ENCODE assay signal across 8 cellular contexts in genomic region chr19:45179848-45180370, GRCh38. TPM values are rescaled to one million over a fixed set of nuclear protein-coding genes. Genes with fewer than 3 reads are reported as not detected.
DNase-seq lines count a peak whose midpoint lies in the region; ATAC-seq and TF ChIP-seq lines count a peak whose summit lies in the region.

No MANE protein-coding gene starts in this region.

- H3K27ac ChIP-seq in body of pancreas (peak overlapping the region; percentile 66 to 93 (median 82)), mesenchymal stem cell (ENCODE audit: low read length, poor library complexity, severe bottlenecking) (no peak overlapping the region), upper lobe of left lung (peak overlapping the region; percentile 90 to 95 (median 92)), SJCRH30 (no peak overlapping the region)

- peak overlapping the region; percentile 7 for H4K8ac ChIP-seq in mesenchymal stem cell (ENCODE audit: low read length)

- no peak for TF ChIP-seq EP300 in upper lobe of left lung (IDR thresholded peaks at IDR 0.05)

- peak overlapping the region in 1 of 2 experiments; percentile 87 for H3K18ac ChIP-seq in mesenchymal stem cell (ENCODE audit: low read depth in 1 of 2, low read length in 2 of 2)

- peak overlapping the region; percentile 27 to 83 for H3K4ac ChIP-seq in mesenchymal stem cell (ENCODE audit: low read depth in 1 of 2, low read length in 2 of 2)

- H2BK15ac ChIP-seq in mesenchymal stem cell (ENCODE audit: low read depth, poor library complexity, severe bottlenecking) = no peak overlapping the region

- H3K79me1 ChIP-seq in mesenchymal stem cell (replicated peaks; ENCODE audit: low read length, poor library complexity, severe bottlenecking) = peaks cover 27% of the 10 kb centered on the region

- H3K4me2 ChIP-seq in mesenchymal stem cell (ENCODE audit: low read length, poor library complexity, severe bottlenecking) = peak overlapping the region; percentile 94

- H3K9me3 ChIP-seq in body of pancreas (no peaks in the 10 kb centered on the region), mesenchymal stem cell (ENCODE audit: control insufficient read depth, low read length) (no peaks in the 10 kb centered on the region), upper lobe of left lung (no peaks in the 10 kb centered on the region), SJCRH30 (replicated peaks) (no peaks in the 10 kb centered on the region)

- H3K27me3 Mint-ChIP-seq in activated naive CD4-positive, alpha-beta T cell treated with anti-CD3 and anti-CD28 coated beads, Interleukin-2, amount 10 ng/mL, durations not matched to agents 7 days and 5 days = no peaks in the 10 kb centered on the region

- H3K9me3 Mint-ChIP-seq in activated naive CD4-positive, alpha-beta T cell treated with anti-CD3 and anti-CD28 coated beads, Interleukin-2, amount 10 ng/mL, durations not matched to agents 7 days and 5 days = no peaks in the 10 kb centered on the region

- peak overlapping the region; percentile 80 for H4K91ac ChIP-seq in mesenchymal stem cell (ENCODE audit: low read length)

- WGBS in body of pancreas, 2 donors = 30 to 57% methylated on average over 6 to 14 of the region's 14 CpGs
- WGBS in mesenchymal stem cell = 51% methylated on average over 14 of the region's 14 CpGs
- WGBS in upper lobe of left lung, 2 donors = 34 to 67% methylated on average over 9 to 12 of the region's 14 CpGs

- H2BK12ac ChIP-seq in mesenchymal stem cell (ENCODE audit: low read length in 2 of 2) = no peak overlapping the region

- H2BK120ac ChIP-seq in mesenchymal stem cell (ENCODE audit: low read depth, low read length) = no peak overlapping the region

- no peaks in the 10 kb centered on the region for H3K27me3 ChIP-seq in body of pancreas
- H3K27me3 ChIP-seq in mesenchymal stem cell (ENCODE audit: control insufficient read depth in 1 of 2, insufficient read depth in 1 of 2, low read length in 2 of 2) = no peaks in the 10 kb centered on the region
- no peaks in the 10 kb centered on the region for H3K27me3 ChIP-seq in upper lobe of left lung
- H3K27me3 ChIP-seq in SJCRH30 = no peaks in the 10 kb centered on the region

- H3K4me1 ChIP-seq in body of pancreas (peaks cover 32% of the 10 kb centered on the region), mesenchymal stem cell (ENCODE audit: control insufficient read depth, insufficient read depth, low read depth, low read length) (peaks cover 21% of the 10 kb centered on the region), upper lobe of left lung (peaks cover 28 to 40% (median 31%) of the 10 kb centered on the region in 4 donors), SJCRH30 (no peaks in the 10 kb centered on the region)

- DNase-seq in activated naive CD4-positive, alpha-beta T cell treated with anti-CD3 and anti-CD28 coated beads, Interleukin-2, amount 10 ng/mL, durations not matched to agents 7 days and 5 days = no peak
- no peak for DNase-seq in activated naive CD4-positive, alpha-beta T cell treated with anti-CD3 and anti-CD28 coated beads, Interleukin-2, amount 50 U/mL, for 16 hours
- DNase-seq in body of pancreas (peak in 1 of 4 donors; percentile 26), mesenchymal stem cell (no peak), upper lobe of left lung (no peak), SJCRH30 (no peak), OCI-M2 (lab: John Stamatoyannopoulos, UW; ENCODE audit: unreplicated experiment) (no peak), NCI-H1105 (lab: John Stamatoyannopoulos, UW) (no peak)

- peak overlapping the region; percentile 94 for H3K9ac ChIP-seq in mesenchymal stem cell (ENCODE audit: low read length)

- H3K4me1 Mint-ChIP-seq in activated naive CD4-positive, alpha-beta T cell treated with anti-CD3 and anti-CD28 coated beads, Interleukin-2, amount 10 ng/mL, durations not matched to agents 7 days and 5 days = peaks cover 47% of the 10 kb centered on the region

- peak overlapping the region; percentile 14 for H3K27ac Mint-ChIP-seq in activated naive CD4-positive, alpha-beta T cell treated with anti-CD3 and anti-CD28 coated beads, Interleukin-2, amount 10 ng/mL, durations not matched to agents 7 days and 5 days

- TF ChIP-seq POLR2A in body of pancreas (IDR thresholded peaks at IDR 0.05) = no peak
- TF ChIP-seq POLR2A in upper lobe of left lung (IDR thresholded peaks at IDR 0.05) = no peak

- no peak for TF ChIP-seq CTCF in body of pancreas (IDR thresholded peaks at IDR 0.05)
- no peak for TF ChIP-seq CTCF in upper lobe of left lung (IDR thresholded peaks at IDR 0.05)

- H3K36me3 Mint-ChIP-seq in activated naive CD4-positive, alpha-beta T cell treated with anti-CD3 and anti-CD28 coated beads, Interleukin-2, amount 10 ng/mL, durations not matched to agents 7 days and 5 days = peaks cover 16% of the 10 kb centered on the region

- no peak for ATAC-seq in body of pancreas
- no peak for ATAC-seq in upper lobe of left lung (ENCODE audit: low FRiP score in 2 of 2)

- no peak overlapping the region for H2BK5ac ChIP-seq in mesenchymal stem cell (ENCODE audit: low read depth, low read length, poor library complexity, severe bottlenecking)

- peak overlapping the region; percentile 72 for H3K4me3 Mint-ChIP-seq in activated naive CD4-positive, alpha-beta T cell treated with anti-CD3 and anti-CD28 coated beads, Interleukin-2, amount 10 ng/mL, durations not matched to agents 7 days and 5 days

- H3K23ac ChIP-seq in mesenchymal stem cell (ENCODE audit: low read length in 2 of 2) = peak overlapping the region in 1 of 2 experiments; percentile 98

- H2AFZ ChIP-seq in mesenchymal stem cell (ENCODE audit: low read depth, low read length) = no peak overlapping the region

- CTCF ChIA-PET in activated naive CD4-positive, alpha-beta T cell treated with anti-CD3 and anti-CD28 coated beads, Interleukin-2, amount 10 ng/mL, durations not matched to agents 7 days and 5 days (lab: Charles Lee) = interaction anchor here (1.5 kb wide), 1 partner anchor 7 kb away, joined by 5 read pairs; no protein-coding TSS in a partner anchor

- no peaks in the 10 kb centered on the region for H3K36me3 ChIP-seq in body of pancreas (replicated peaks in 1 of 2; ENCODE audit: insufficient read depth in 1 of 2, low read depth in 2 of 2)
- H3K36me3 ChIP-seq in mesenchymal stem cell (ENCODE audit: control insufficient read depth in 1 of 2, insufficient read depth in 2 of 2, low read depth in 1 of 2, low read length in 2 of 2) = peaks cover 3 to 15% of the 10 kb centered on the region in 2 experiments
- H3K36me3 ChIP-seq in upper lobe of left lung = peaks cover 0 to 4% (median 2%) of the 10 kb centered on the region in 4 donors
- no peaks in the 10 kb centered on the region for H3K36me3 ChIP-seq in SJCRH30

- no peak overlapping the region for H2AK5ac ChIP-seq in mesenchymal stem cell (ENCODE audit: low read length, severe bottlenecking)

- H3K14ac ChIP-seq in mesenchymal stem cell (ENCODE audit: low read length in 2 of 2) = peak overlapping the region in 1 of 2 experiments; percentile 72

- H3K4me3 ChIP-seq in body of pancreas = peak overlapping the region; percentile 51 to 97
- peak overlapping the region; percentile 79 to 99 for H3K4me3 ChIP-seq in mesenchymal stem cell (ENCODE audit: insufficient read depth in 1 of 2, low read depth in 1 of 2, low read length in 2 of 2)
- H3K4me3 ChIP-seq in upper lobe of left lung = peak overlapping the region; percentile 73 to 91 (median 82)
- H3K4me3 ChIP-seq in SJCRH30 = no peak overlapping the region

- intact Hi-C loops in body of pancreas (cut with DNase I) = no loop called here

RNA-seq across cellular contexts. Expression of gene BLOC1S3, which starts 1.3 kb away (rescaled TPM):
- total RNA-seq in body of pancreas (10 to 100 TPM in 1 of 2 donors, 1 to 10 TPM in 1; 4.9 to 12.5 TPM), upper lobe of left lung (10 to 100 TPM in 5 of 6 donors, 1 to 10 TPM in 1; 4.7 to 34.6 (median 18.6) TPM)
- polyA plus RNA-seq in mesenchymal stem cell (2013, experiment 1 of 2) = 12.5 TPM
- 12.4 TPM for polyA plus RNA-seq in mesenchymal stem cell (2013, experiment 2 of 2)
- 2.1 and 2.6 TPM in 2 replicates for total RNA-seq in SJCRH30 (2014; rRNA removed; shearing (Covaris generic))

RNA-seq across cellular contexts. Expression of gene TRAPPC6A, which starts 1.9 kb away (rescaled TPM):
- total RNA-seq in body of pancreas = 1 to 10 TPM in 1 of 2 donors, not detected in 1; 8.3 TPM
- 10.9 TPM for polyA plus RNA-seq in mesenchymal stem cell (2013, experiment 1 of 2)
- 10.7 TPM for polyA plus RNA-seq in mesenchymal stem cell (2013, experiment 2 of 2)
- 10 to 100 TPM; 10.5 to 53.3 (median 23.7) TPM for total RNA-seq in upper lobe of left lung
- total RNA-seq in SJCRH30 (2014; rRNA removed; shearing (Covaris generic)) = 3.0 and 4.7 TPM in 2 replicates

RNA-seq across cellular contexts. Expression of gene NKPD1, which starts 19.1 kb away (rescaled TPM):
- not detected for total RNA-seq in body of pancreas
- polyA plus RNA-seq in mesenchymal stem cell (2013, experiment 1 of 2) = 0.01 TPM
- polyA plus RNA-seq in mesenchymal stem cell (2013, experiment 2 of 2) = 0.01 TPM
- total RNA-seq in upper lobe of left lung = under 1 TPM in 5 of 6 donors, not detected in 1; under 0.01 to 1.00 (median 0.17) TPM
- not detected in 2 replicates for total RNA-seq in SJCRH30 (2014; rRNA removed; shearing (Covaris generic))

Comparison
In these comparisons a context has a peak if more than half of its experiments do, and no peak if none do; other contexts are left out.
1. H3K27ac ChIP-seq: peak in body of pancreas (4 of 4) and upper lobe of left lung (4 of 4); none in mesenchymal stem cell (single experiment) and SJCRH30 (single experiment).